ENCODE assay signal across 1 cellular context in genomic region chr9:135555910-135556309, GRCh38.
TF ChIP-seq lines count a peak whose summit lies in the region.

No MANE protein-coding gene starts in this region.

TF ChIP-seq in H1, 55 proteins besides CTCF, POLR2A, EP300 and RAD21:
- TF ChIP-seq CHD2 (IDR thresholded peaks at IDR 0.05; ENCODE audit: low read length) (no peak), CBX5 (IDR thresholded peaks at IDR 0.05; ENCODE audit: low read depth, low read length) (no peak)
